1 cellular context compared by ENCODE assay signal in genomic region chr10:127940866-127941640, GRCh38.
TF ChIP-seq lines count a peak whose summit lies in the region.

No MANE protein-coding gene starts in this region.

TF ChIP-seq in H1, 55 proteins besides CTCF, POLR2A, EP300 and RAD21:
- TF ChIP-seq SP2 (IDR thresholded peaks at IDR 0.05; ENCODE audit: low read length) (no peak), ATF3 (IDR thresholded peaks at IDR 0.05; ENCODE audit: insufficient read depth, low read depth, low read length) (no peak), YY1 (IDR thresholded peaks at IDR 0.05; ENCODE audit: low read depth, low read length) (no peak), SIX5 (IDR thresholded peaks at IDR 0.05; ENCODE audit: low read depth, low read length) (no peak), KDM4A (IDR thresholded peaks at IDR 0.05; ENCODE audit: low read depth, low read length, severe bottlenecking) (no peak)
